Comparison of ENCODE assay signal across 1 cellular context in genomic region chr9:3018691-3019230, GRCh38.
TF ChIP-seq lines count a peak whose summit lies in the region.

No MANE protein-coding gene starts in this region.

TF ChIP-seq in GM23338, 12 proteins besides CTCF, POLR2A, EP300 and RAD21 (continued from another document):
- TF ChIP-seq ZNF462 (CRISPR knock-in tag; IDR thresholded peaks at IDR 0.05) (no peak), NANOG (IDR thresholded peaks at IDR 0.05; ENCODE audit: borderline replicate concordance) (no peak), JUNB (IDR thresholded peaks at IDR 0.05; ENCODE audit: unreplicated experiment) (no peak), POLR2AphosphoS5 (IDR thresholded peaks at IDR 0.05; ENCODE audit: low read depth) (no peak), ZNF331 (CRISPR knock-in tag; IDR thresholded peaks at IDR 0.05; ENCODE audit: low read depth) (no peak), STAT1 (IDR thresholded peaks at IDR 0.05; ENCODE audit: unreplicated experiment) (no peak)
